Comparison of ENCODE assay signal across 27 cellular contexts in the genomic region with DNA sequence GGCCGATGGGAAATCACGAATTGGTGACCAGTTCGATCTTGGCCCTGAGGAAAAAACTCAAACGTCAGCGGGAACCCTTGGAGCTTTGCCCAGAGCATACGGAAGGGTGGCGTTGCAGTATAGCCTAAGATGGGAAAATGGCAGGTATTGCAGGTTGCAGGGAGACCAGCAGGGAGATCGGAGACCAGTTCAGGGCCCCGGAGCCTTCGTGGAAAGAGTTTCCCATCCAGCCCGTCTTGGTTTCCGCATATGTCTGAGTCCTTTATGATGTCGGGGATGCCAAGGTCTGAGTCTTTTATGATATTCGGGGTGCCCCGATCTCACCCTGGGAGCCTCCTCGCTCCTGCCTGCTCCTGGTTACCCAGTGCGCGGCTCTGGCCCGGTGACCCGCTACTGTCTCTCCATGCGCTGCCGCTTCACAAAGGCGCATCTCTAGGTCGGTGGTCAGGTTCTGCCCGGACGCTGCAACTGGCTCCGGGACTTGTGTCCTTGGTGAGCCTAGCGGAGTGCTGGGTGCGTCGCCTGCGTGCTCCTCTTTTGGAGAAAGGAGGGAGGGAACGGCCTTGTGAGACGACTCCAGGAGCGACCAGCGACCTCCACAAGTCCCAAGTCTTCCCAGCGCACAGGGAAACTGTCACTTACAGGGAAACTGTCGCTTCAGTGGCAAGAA.
DNase-seq lines count a peak whose midpoint lies in the region; ATAC-seq and TF ChIP-seq lines count a peak whose summit lies in the region.
"Had no signal": no experiment of that assay in that cellular context is flagged by ENCODE, and none has a peak within 500 bp of the region (broad histone marks: within the 10 kb centered on the region; RNA-seq: fewer than 3 reads in every experiment).

No MANE protein-coding gene starts in this region.

- intact Hi-C loops in left ventricle myocardium superior (cut with micrococcal nuclease) (no loop called here), left cardiac atrium (cut with DNase I) (no loop called here), activated B cell treated with CpG ODN at 0.5 μM for 24 hours (cut with micrococcal nuclease) (no loop called here), body of pancreas (cut with DNase I) (no loop called here), breast epithelium (cut with DNase I; ENCODE audit: low total_unique reads) (no loop called here)

- CTCF ChIA-PET in activated B cell treated with CpG ODN at 0.5 μM for 24 hours (lab: Charles Lee) = no interaction called here

- 8 to 21% methylated on average over 21 to 37 of the region's 37 CpGs for WGBS in body of pancreas, 2 donors

- H3K9me3 ChIP-seq in iPS-18a (ENCODE audit: control insufficient read depth, low read depth, low read length) = no peaks in the 10 kb centered on the region
- no peaks in the 10 kb centered on the region for H3K9me3 ChIP-seq in body of pancreas
- no peaks in the 10 kb centered on the region for H3K9me3 ChIP-seq in breast epithelium
- H3K9me3 ChIP-seq: adrenal gland, gastroesophageal sphincter, thoracic aorta, vagina had no signal

- TF ChIP-seq CTCF in activated B cell treated with CpG ODN at 0.5 μM for 24 hours (IDR thresholded peaks at IDR 0.05) (no peak), body of pancreas (IDR thresholded peaks at IDR 0.05) (no peak), breast epithelium (IDR thresholded peaks at IDR 0.05) (no peak)

- H3K4me1 ChIP-seq in iPS-18a (ENCODE audit: control insufficient read depth, low read depth, low read length) = peaks cover 4% of the 10 kb centered on the region
- peaks cover 28% of the 10 kb centered on the region for H3K4me1 ChIP-seq in body of pancreas
- H3K4me1 ChIP-seq in breast epithelium = no peaks in the 10 kb centered on the region
- H3K4me1 ChIP-seq: adrenal gland, BLaER1 had no signal

- POLR2A ChIA-PET in activated B cell treated with CpG ODN at 0.5 μM for 24 hours (lab: Charles Lee) = no interaction called here

- peaks cover 5% of the 10 kb centered on the region for H3K9me3 Mint-ChIP-seq in activated B cell treated with CpG ODN at 0.5 μM for 24 hours
- H3K9me3 Mint-ChIP-seq: activated CD4-positive, alpha-beta memory T cell treated with anti-CD3 and anti-CD28 coated beads, Interleukin-2, amount 10 ng/mL, durations not matched to agents 7 days and 5 days; stimulated activated naive B cell treated with anti-CD40 and anti-IgM and Interleukin-4, amounts not matched to agents 10 μg/mL and 1 μg/mL and 100 μg/mL, for 72 hours had no signal

- TF ChIP-seq POLR2A in body of pancreas (IDR thresholded peaks at IDR 0.05) (no peak), breast epithelium (IDR thresholded peaks at IDR 0.05) (no peak)

- H3K4me1 Mint-ChIP-seq in activated B cell treated with CpG ODN at 0.5 μM for 24 hours = peaks cover 48% of the 10 kb centered on the region

- H3K9ac ChIP-seq in iPS-18a (ENCODE audit: low read length) = no peak overlapping the region
- H3K9ac ChIP-seq: BLaER1 had no signal

- peak overlapping the region; percentile 33 for H3K4me3 ChIP-seq in iPS-18a (ENCODE audit: low read length)
- H3K4me3 ChIP-seq in body of pancreas = no peak overlapping the region
- H3K4me3 ChIP-seq in breast epithelium = peak overlapping the region in 1 of 3 donors; percentile 15
- H3K4me3 ChIP-seq: adrenal gland, BLaER1, gastroesophageal sphincter, GM12878, SK-N-MC, smooth muscle cell, thoracic aorta, vagina had no signal

- ATAC-seq in left ventricle myocardium superior = no peak
- no peak for ATAC-seq in left cardiac atrium
- ATAC-seq in activated B cell treated with CpG ODN at 0.5 μM for 24 hours (ENCODE audit: low read depth) = no peak
- no peak for ATAC-seq in body of pancreas
- ATAC-seq in GM21723 (IDR thresholded peaks at IDR 0.05; ENCODE audit: unreplicated experiment) = no peak
- ATAC-seq: gastroesophageal sphincter; GM12878; left lobe of liver; stimulated activated naive B cell treated with anti-CD40 and anti-IgM and Interleukin-4, amounts not matched to agents 10 μg/mL and 1 μg/mL and 100 μg/mL, for 72 hours had no signal

- no peaks in the 10 kb centered on the region for H3K36me3 Mint-ChIP-seq in activated B cell treated with CpG ODN at 0.5 μM for 24 hours (ENCODE audit: low read depth)

- DNase-seq in left ventricle myocardium superior (peak; percentile 23), left cardiac atrium (no peak), activated B cell treated with CpG ODN at 0.5 μM for 24 hours (peak; percentile 25), retina (peak; percentile 69), body of pancreas (no peak), breast epithelium (ENCODE audit: low spot score in 2 of 2) (no peak)
- DNase-seq: ACHN; activated CD4-positive, alpha-beta memory T cell treated with anti-CD3 and anti-CD28 coated beads, Interleukin-2, amount 10 ng/mL, durations not matched to agents 7 days and 5 days; activated gamma-delta T cell; adrenal gland; NCI-H1105; NCI-H2081; NCI-H774; stimulated activated CD4-positive, alpha-beta T cell treated with anti-CD3 and anti-CD28 coated beads, Interleukin-2, amount 100 ng/mL, for 48 hours; stimulated activated naive B cell treated with anti-CD40 and anti-IgM and Interleukin-4, amounts not matched to agents 10 μg/mL and 1 μg/mL and 100 μg/mL, for 72 hours had no signal

- H3K27me3 ChIP-seq in iPS-18a (ENCODE audit: control insufficient read depth, insufficient read depth, low read length) (peaks cover 100% of the 10 kb centered on the region), body of pancreas (peaks cover 0 to 37% of the 10 kb centered on the region in 2 donors), breast epithelium (peaks cover 5 to 88% of the 10 kb centered on the region in 2 donors)

- no peak overlapping the region for H3K27ac Mint-ChIP-seq in activated B cell treated with CpG ODN at 0.5 μM for 24 hours
- H3K27ac Mint-ChIP-seq: activated CD4-positive, alpha-beta memory T cell treated with anti-CD3 and anti-CD28 coated beads, Interleukin-2, amount 10 ng/mL, durations not matched to agents 7 days and 5 days; stimulated activated naive B cell treated with anti-CD40 and anti-IgM and Interleukin-4, amounts not matched to agents 10 μg/mL and 1 μg/mL and 100 μg/mL, for 72 hours had no signal

- H3K36me3 ChIP-seq in iPS-18a (ENCODE audit: control insufficient read depth, low read depth, low read length) (no peaks in the 10 kb centered on the region), body of pancreas (replicated peaks in 1 of 2; ENCODE audit: insufficient read depth in 1 of 2, low read depth in 2 of 2) (no peaks in the 10 kb centered on the region), breast epithelium (no peaks in the 10 kb centered on the region)
- H3K36me3 ChIP-seq: adrenal gland, BLaER1, gastroesophageal sphincter, thoracic aorta, vagina had no signal

- peak overlapping the region; percentile 41 for H3K4me3 Mint-ChIP-seq in activated B cell treated with CpG ODN at 0.5 μM for 24 hours
- H3K4me3 Mint-ChIP-seq: activated CD4-positive, alpha-beta memory T cell treated with anti-CD3 and anti-CD28 coated beads, Interleukin-2, amount 10 ng/mL, durations not matched to agents 7 days and 5 days had no signal

- H3K27ac ChIP-seq in iPS-18a (ENCODE audit: low read length) (no peak overlapping the region), body of pancreas (no peak overlapping the region), breast epithelium (no peak overlapping the region)
- H3K27ac ChIP-seq: adrenal gland, BLaER1, gastroesophageal sphincter, HL-60, RWPE1, SK-N-MC, thoracic aorta, vagina had no signal

- peaks cover 82% of the 10 kb centered on the region for H3K27me3 Mint-ChIP-seq in activated B cell treated with CpG ODN at 0.5 μM for 24 hours

Comparison
In these comparisons a context has a peak if more than half of its experiments do, and no peak if none do; other contexts are left out.
1. DNase-seq: peak in left ventricle myocardium superior (single experiment), activated B cell treated with CpG ODN at 0.5 μM for 24 hours (single experiment) and retina (single experiment); none in left cardiac atrium (single experiment), body of pancreas (0 of 4) and breast epithelium (0 of 2).